ENCODE assay signal across 25 cellular contexts in the genomic region with DNA sequence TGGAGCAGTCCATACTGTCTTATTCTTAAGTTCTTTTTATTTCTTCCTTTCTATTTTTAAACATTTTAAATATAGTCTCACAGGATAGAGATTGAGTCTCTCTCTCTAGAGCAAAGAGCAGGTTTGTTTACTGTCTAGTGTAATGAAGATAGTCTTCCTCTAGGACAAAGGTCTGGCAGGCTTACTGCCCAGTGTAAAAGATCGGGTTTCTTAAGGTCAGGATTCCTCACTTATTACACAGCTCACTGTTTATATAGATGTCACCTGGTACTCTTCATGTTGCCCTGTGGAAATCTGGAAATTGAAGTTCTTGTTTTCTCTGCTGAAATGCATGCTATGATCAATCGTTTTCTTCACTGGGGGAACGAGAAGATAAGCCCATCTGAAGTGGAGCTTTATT.
DNase-seq lines count a peak whose midpoint lies in the region; ATAC-seq, FAIRE-seq and TF ChIP-seq lines count a peak whose summit lies in the region.
"Had no signal": no experiment of that assay in that cellular context is flagged by ENCODE, and none has a peak within 500 bp of the region (broad histone marks: within the 10 kb centered on the region; RNA-seq: fewer than 3 reads in every experiment).

No MANE protein-coding gene starts in this region.

- TF ChIP-seq CTCF in RWPE2 (IDR thresholded peaks at IDR 0.05; ENCODE audit: poor library complexity, severe bottlenecking) (no peak), type B pancreatic cell (conservative IDR thresholded peaks at IDR 0.05) (no peak), breast epithelium (IDR thresholded peaks at IDR 0.05) (no peak)

- no peak overlapping the region for H3K4me3 ChIP-seq in RWPE2 (ENCODE audit: severe bottlenecking)
- H3K4me3 ChIP-seq in breast epithelium: no peak overlapping the region
- H3K4me3 ChIP-seq: GM12878, SJSA1, spleen had no signal

- TF ChIP-seq POLR2A in breast epithelium (IDR thresholded peaks at IDR 0.05): no peak

- peak overlapping the region; percentile 10 for H3K27ac Mint-ChIP-seq in type B pancreatic cell
- H3K27ac Mint-ChIP-seq: activated naive CD4-positive, alpha-beta T cell treated with anti-CD3 and anti-CD28 coated beads, Interleukin-2, amount 50 U/mL, for 24 hours; activated T-cell treated with anti-CD3 and anti-CD28 coated beads, Interleukin-2, amount 50 U/mL, for 72 hours; effector memory CD8-positive, alpha-beta T cell had no signal

- DNase-seq in Right ventricle myocardium inferior (ENCODE audit: missing footprints) (no peak), cardiac septum (ENCODE audit: low spot score) (no peak), RWPE2 (ENCODE audit: low spot score) (no peak), left kidney (ENCODE audit: low read depth, low spot score) (peak; percentile 83), type B pancreatic cell (ENCODE audit: extremely low spot score, unreplicated experiment) (no peak), GM19239 (ENCODE audit: insufficient read length, low spot score) (no peak), breast epithelium (ENCODE audit: low spot score in 2 of 2) (no peak)
- DNase-seq: ACHN; activated T-cell treated with anti-CD3 and anti-CD28 coated beads, Interleukin-2, amount 50 U/mL, for 72 hours; C1 segment of cervical spinal cord; effector memory CD8-positive, alpha-beta T cell; head of caudate nucleus; midbrain; NCI-H1930; NCI-H524; OCI-M1; posterior cingulate gyrus; spleen had no signal

- H3K4me1 ChIP-seq in RWPE2 (ENCODE audit: insufficient read depth, poor library complexity, severe bottlenecking): peaks cover 3% of the 10 kb centered on the region
- no peaks in the 10 kb centered on the region for H3K4me1 ChIP-seq in breast epithelium
- H3K4me1 ChIP-seq: SJSA1, spleen had no signal

- H3K4me1 Mint-ChIP-seq in type B pancreatic cell (ENCODE audit: unreplicated experiment): no peaks in the 10 kb centered on the region
- H3K4me1 Mint-ChIP-seq: activated naive CD4-positive, alpha-beta T cell treated with anti-CD3 and anti-CD28 coated beads, Interleukin-2, amount 50 U/mL, for 24 hours had no signal

- no peak overlapping the region for H3K4me3 Mint-ChIP-seq in type B pancreatic cell
- H3K4me3 Mint-ChIP-seq: activated naive CD4-positive, alpha-beta T cell treated with anti-CD3 and anti-CD28 coated beads, Interleukin-2, amount 50 U/mL, for 24 hours; activated T-cell treated with anti-CD3 and anti-CD28 coated beads, Interleukin-2, amount 50 U/mL, for 72 hours; effector memory CD8-positive, alpha-beta T cell; nephron had no signal

- intact Hi-C loops in Right ventricle myocardium inferior (cut with DNase I) (no loop called here), cardiac septum (cut with DNase I) (loop anchor here (2.0 kb wide), 1 partner anchor 137 kb away; no protein-coding TSS in a partner anchor), breast epithelium (cut with DNase I; ENCODE audit: low total_unique reads) (no loop called here)

- H3K9me3 ChIP-seq in RWPE2 (ENCODE audit: severe bottlenecking) (no peaks in the 10 kb centered on the region), breast epithelium (no peaks in the 10 kb centered on the region)
- H3K9me3 ChIP-seq: SJSA1 had no signal

- H3K9me3 Mint-ChIP-seq in type B pancreatic cell: peaks cover 4% of the 10 kb centered on the region
- H3K9me3 Mint-ChIP-seq: activated naive CD4-positive, alpha-beta T cell treated with anti-CD3 and anti-CD28 coated beads, Interleukin-2, amount 50 U/mL, for 24 hours had no signal

- H3K27me3 ChIP-seq in RWPE2 (ENCODE audit: insufficient read depth, poor library complexity, severe bottlenecking) (no peaks in the 10 kb centered on the region), breast epithelium (no peaks in the 10 kb centered on the region)
- H3K27me3 ChIP-seq: SJSA1, spleen had no signal

- H3K36me3 Mint-ChIP-seq in type B pancreatic cell: peaks cover 3% of the 10 kb centered on the region
- H3K36me3 Mint-ChIP-seq: activated naive CD4-positive, alpha-beta T cell treated with anti-CD3 and anti-CD28 coated beads, Interleukin-2, amount 50 U/mL, for 24 hours had no signal

- H3K36me3 ChIP-seq in RWPE2 (ENCODE audit: low read depth) (no peaks in the 10 kb centered on the region), breast epithelium (no peaks in the 10 kb centered on the region)
- H3K36me3 ChIP-seq: SJSA1, spleen had no signal

- no peaks in the 10 kb centered on the region for H3K27me3 Mint-ChIP-seq in type B pancreatic cell
- H3K27me3 Mint-ChIP-seq: activated naive CD4-positive, alpha-beta T cell treated with anti-CD3 and anti-CD28 coated beads, Interleukin-2, amount 50 U/mL, for 24 hours; effector memory CD8-positive, alpha-beta T cell had no signal

- H3K27ac ChIP-seq in RWPE2 (ENCODE audit: poor library complexity, severe bottlenecking) (no peak overlapping the region), breast epithelium (no peak overlapping the region)
- H3K27ac ChIP-seq: SJSA1, spleen had no signal

- ATAC-seq in Right ventricle myocardium inferior (peak; percentile 96), RWPE2 (ENCODE audit: low read depth) (peak; percentile 62; the same call in 1 of the 3 replicates), GM19397 (IDR thresholded peaks at IDR 0.05; ENCODE audit: unreplicated experiment) (no peak)
- ATAC-seq: activated CD4-positive, CD25-positive, alpha-beta regulatory T cell treated with anti-CD3 and anti-CD28 coated beads, Interleukin-2, amount 50 U/mL, for 24 hours; activated T-cell treated with anti-CD3 and anti-CD28 coated beads, Interleukin-2, amount 50 U/mL, for 72 hours; effector memory CD8-positive, alpha-beta T cell; GM12878 had no signal

- no peak for FAIRE-seq in GM19239 (lab: Jason Lieb, UNC)
- FAIRE-seq: GM12878, keratinocyte had no signal
